14 cellular contexts compared by ENCODE assay signal in the genomic region with DNA sequence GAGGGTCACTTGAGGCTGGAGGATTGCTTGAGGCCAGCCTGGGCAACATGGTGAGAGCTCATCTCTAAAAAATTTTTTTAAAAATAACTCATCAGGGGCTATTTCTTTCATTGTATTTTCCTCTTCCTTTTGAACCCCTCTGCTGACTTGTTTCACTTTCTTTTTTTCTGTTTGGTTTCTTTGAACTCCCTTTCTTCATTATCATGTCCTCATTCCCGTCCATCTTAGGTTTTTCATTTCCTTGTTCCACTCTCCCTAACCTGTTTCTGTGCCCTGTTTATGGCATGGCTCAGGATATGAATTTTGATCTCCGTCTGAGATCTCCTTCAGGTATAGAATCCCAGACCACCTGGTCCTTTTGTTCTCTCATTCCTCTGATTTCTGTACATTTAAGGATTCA. TPM values are rescaled to one million over a fixed set of nuclear protein-coding genes. Genes with fewer than 3 reads are reported as not detected.
DNase-seq lines count a peak whose midpoint lies in the region; ATAC-seq lines count a peak whose summit lies in the region.
"Had no signal": no experiment of that assay in that cellular context is flagged by ENCODE, and none has a peak within 500 bp of the region (broad histone marks: within the 10 kb centered on the region; RNA-seq: fewer than 3 reads in every experiment).

No MANE protein-coding gene starts in this region.

- H3K27me3 Mint-ChIP-seq in activated naive CD4-positive, alpha-beta T cell treated with anti-CD3 and anti-CD28 coated beads for 36 hours (ENCODE audit: low read depth): no peaks in the 10 kb centered on the region
- no peaks in the 10 kb centered on the region for H3K27me3 Mint-ChIP-seq in activated T-helper 17 cell treated with anti-CD3 and anti-CD28 coated beads, Interleukin-2, amount 50 U/mL, for 72 hours

- intact Hi-C loops in activated naive CD4-positive, alpha-beta T cell treated with anti-CD3 and anti-CD28 coated beads for 36 hours (cut with micrococcal nuclease): loop anchor here (1.0 kb wide), 1 partner anchor 12 kb away; a partner anchor contains a TSS

- H3K27ac Mint-ChIP-seq in activated naive CD4-positive, alpha-beta T cell treated with anti-CD3 and anti-CD28 coated beads for 36 hours: peak overlapping the region; percentile 26
- H3K27ac Mint-ChIP-seq in activated T-helper 17 cell treated with anti-CD3 and anti-CD28 coated beads, Interleukin-2, amount 50 U/mL, for 72 hours: peak overlapping the region; percentile 88

- H3K9ac ChIP-seq in mucosa of stomach (ENCODE audit: low read length): peak overlapping the region; percentile 5

- H3K4me1 ChIP-seq in mucosa of stomach (ENCODE audit: control insufficient read depth, insufficient read depth, low read length): peaks cover 44% of the 10 kb centered on the region
- H3K4me1 ChIP-seq in thymus (ENCODE audit: control insufficient read depth, insufficient read depth, low read length): peaks cover 11% of the 10 kb centered on the region

- CTCF ChIA-PET in activated naive CD4-positive, alpha-beta T cell treated with anti-CD3 and anti-CD28 coated beads for 36 hours (lab: Charles Lee): interaction anchor here (1.2 to 3.0 kb wide), 3 partner anchors 8 to 16 kb away, joined by 3 to 11 read pairs (median 3); no protein-coding TSS in a partner anchor

- peaks cover 65% of the 10 kb centered on the region for H3K4me1 Mint-ChIP-seq in activated naive CD4-positive, alpha-beta T cell treated with anti-CD3 and anti-CD28 coated beads for 36 hours (ENCODE audit: low read depth)
- H3K4me1 Mint-ChIP-seq in activated T-helper 17 cell treated with anti-CD3 and anti-CD28 coated beads, Interleukin-2, amount 50 U/mL, for 72 hours: peaks cover 22% of the 10 kb centered on the region

- no peak for DNase-seq in activated naive CD4-positive, alpha-beta T cell treated with anti-CD3 and anti-CD28 coated beads for 36 hours
- no peak for DNase-seq in activated naive CD4-positive, alpha-beta T cell (lab: John Stamatoyannopoulos, UW)
- DNase-seq in AG08396 (ENCODE audit: low spot score): no peak
- DNase-seq: caudate nucleus, GDM1, HCEC 1CT, NCI-H510A had no signal

- H3K9me3 ChIP-seq in mucosa of stomach (ENCODE audit: control insufficient read depth, low read length) (no peaks in the 10 kb centered on the region), thymus (ENCODE audit: control insufficient read depth) (no peaks in the 10 kb centered on the region)
- H3K9me3 ChIP-seq: right atrium auricular region had no signal

- 33% methylated on average over 2 of the region's 2 CpGs for WGBS in thymus

- no peaks in the 10 kb centered on the region for H3K27me3 ChIP-seq in mucosa of stomach (ENCODE audit: control insufficient read depth, insufficient read depth, low read length)
- no peaks in the 10 kb centered on the region for H3K27me3 ChIP-seq in thymus (ENCODE audit: control insufficient read depth, insufficient read depth)
- H3K27me3 ChIP-seq: right atrium auricular region had no signal

- peak overlapping the region; percentile 60 for H3K27ac ChIP-seq in thymus (ENCODE audit: low read depth)
- H3K27ac ChIP-seq: right atrium auricular region had no signal

- H3K36me3 Mint-ChIP-seq in activated naive CD4-positive, alpha-beta T cell treated with anti-CD3 and anti-CD28 coated beads for 36 hours (ENCODE audit: low read depth): peaks cover 11% of the 10 kb centered on the region
- peaks cover 56% of the 10 kb centered on the region for H3K36me3 Mint-ChIP-seq in activated T-helper 17 cell treated with anti-CD3 and anti-CD28 coated beads, Interleukin-2, amount 50 U/mL, for 72 hours (ENCODE audit: low read depth)

- H3K4me3 ChIP-seq in mucosa of stomach (ENCODE audit: low read length) (no peak overlapping the region), thymus (ENCODE audit: low read length) (no peak overlapping the region)
- H3K4me3 ChIP-seq: right atrium auricular region had no signal

- no peaks in the 10 kb centered on the region for H3K9me3 Mint-ChIP-seq in activated naive CD4-positive, alpha-beta T cell treated with anti-CD3 and anti-CD28 coated beads for 36 hours
- H3K9me3 Mint-ChIP-seq in activated T-helper 17 cell treated with anti-CD3 and anti-CD28 coated beads, Interleukin-2, amount 50 U/mL, for 72 hours: no peaks in the 10 kb centered on the region

- peak; percentile 61 for ATAC-seq in activated T-helper 17 cell treated with anti-CD3 and anti-CD28 coated beads, Interleukin-2, amount 50 U/mL, for 72 hours (replicated peaks)
- ATAC-seq in HG02885 (IDR thresholded peaks at IDR 0.05; ENCODE audit: poor library complexity, unreplicated experiment) (no peak), HG02759 (IDR thresholded peaks at IDR 0.05; ENCODE audit: unreplicated experiment) (no peak)
- ATAC-seq: SK-N-SH treated with all-trans-retinoic acid at 6 μM for 48 hours had no signal

- no peaks in the 10 kb centered on the region for H3K36me3 ChIP-seq in mucosa of stomach (ENCODE audit: control insufficient read depth, insufficient read depth, low read length)
- peaks cover 14% of the 10 kb centered on the region for H3K36me3 ChIP-seq in thymus (ENCODE audit: control insufficient read depth, insufficient read depth)
- H3K36me3 ChIP-seq: right atrium auricular region had no signal

- H3K4me3 Mint-ChIP-seq in activated naive CD4-positive, alpha-beta T cell treated with anti-CD3 and anti-CD28 coated beads for 36 hours: peak overlapping the region; percentile 10
- H3K4me3 Mint-ChIP-seq in activated T-helper 17 cell treated with anti-CD3 and anti-CD28 coated beads, Interleukin-2, amount 50 U/mL, for 72 hours: peak overlapping the region; percentile 76

RNA-seq across cellular contexts. Expression of a gene that starts 12.4 kb away (rescaled TPM):
- total RNA-seq in activated naive CD4-positive, alpha-beta T cell treated with anti-CD3 and anti-CD28 coated beads for 36 hours: 10 to 100 TPM; 15.8 to 17.6 TPM
- 10 to 100 TPM; 24.1 to 35.8 TPM for total RNA-seq in activated T-helper 17 cell treated with anti-CD3 and anti-CD28 coated beads, Interleukin-2, amount 50 U/mL, for 72 hours
- polyA plus RNA-seq in thymus: 17.5 TPM

RNA-seq across cellular contexts. Expression of a gene that starts 38.1 kb away (rescaled TPM):
- 10 to 100 TPM; 15.3 to 15.4 TPM for total RNA-seq in activated naive CD4-positive, alpha-beta T cell treated with anti-CD3 and anti-CD28 coated beads for 36 hours
- 10 to 100 TPM; 26.0 to 51.8 TPM for total RNA-seq in activated T-helper 17 cell treated with anti-CD3 and anti-CD28 coated beads, Interleukin-2, amount 50 U/mL, for 72 hours
- 11.7 TPM for polyA plus RNA-seq in thymus
